ENCODE assay signal across 11 cellular contexts in the genomic region with DNA sequence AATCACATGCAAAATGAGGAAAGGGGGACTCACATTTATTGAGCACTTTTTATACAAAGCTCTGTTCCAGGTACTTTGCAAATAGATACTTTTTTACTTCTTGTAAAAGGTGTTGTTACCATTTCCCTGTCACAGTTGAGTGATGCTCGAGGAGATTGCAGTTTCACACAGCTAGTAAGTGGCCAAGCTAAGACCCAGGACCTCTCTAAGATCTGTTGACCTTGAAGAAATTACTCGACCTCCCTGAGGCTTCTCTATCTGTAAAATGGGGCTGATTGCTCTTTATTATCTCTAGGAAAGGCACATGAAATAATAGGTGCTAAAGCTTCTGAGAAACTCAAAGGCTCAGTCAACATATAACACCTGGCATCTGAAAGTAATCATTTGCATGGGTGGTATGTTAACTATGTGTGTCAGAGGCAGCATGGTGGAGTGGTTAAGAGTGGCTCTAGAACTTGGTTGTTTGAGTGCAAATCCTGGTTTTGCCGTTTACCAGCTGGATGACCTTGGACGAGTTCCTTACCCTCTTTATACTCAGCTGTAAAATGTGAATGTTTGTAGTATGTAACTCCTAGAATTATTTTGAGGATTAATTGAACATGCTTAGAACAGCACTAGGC. TPM values are rescaled to one million over a fixed set of nuclear protein-coding genes. Genes with fewer than 3 reads are reported as not detected.
DNase-seq lines count a peak whose midpoint lies in the region; ATAC-seq and TF ChIP-seq lines count a peak whose summit lies in the region.
"Had no signal": no experiment of that assay in that cellular context is flagged by ENCODE, and none has a peak within 500 bp of the region (broad histone marks: within the 10 kb centered on the region; RNA-seq: fewer than 3 reads in every experiment).

No MANE protein-coding gene starts in this region.

- no peaks in the 10 kb centered on the region for H3K9me2 ChIP-seq in OCI-LY1 (ENCODE audit: low read depth, low read length)

- peaks cover 19% of the 10 kb centered on the region for H3K4me1 ChIP-seq in OCI-LY1 (ENCODE audit: insufficient read depth, low read length, severe bottlenecking)
- H3K4me1 ChIP-seq: stomach had no signal

- no peaks in the 10 kb centered on the region for H3K4me1 Mint-ChIP-seq in CD4-positive, alpha-beta T cell (ENCODE audit: low read depth)

- no peak overlapping the region for H3K9ac ChIP-seq in OCI-LY1 (ENCODE audit: low read length)

- no peaks in the 10 kb centered on the region for H3K36me3 Mint-ChIP-seq in CD4-positive, alpha-beta T cell (ENCODE audit: low read depth)

- intact Hi-C loops in CD4-positive, alpha-beta T cell (cut with DNase I, micrococcal nuclease): no loop called here

- POLR2A ChIA-PET in CD4-positive, alpha-beta T cell (lab: Charles Lee): no interaction called here

- no peak for TF ChIP-seq CTCF in OCI-LY1 (IDR thresholded peaks at IDR 0.05; ENCODE audit: low read length)
- no peak for TF ChIP-seq CTCF in CD4-positive, alpha-beta T cell (IDR thresholded peaks at IDR 0.05)

- DNase-seq in DMS53 (lab: John Stamatoyannopoulos, UW) (peak; percentile 60), NCI-H1048 (lab: John Stamatoyannopoulos, UW) (no peak), EL (no peak)
- DNase-seq in CD4-positive, alpha-beta T cell: no peak
- DNase-seq in central memory CD4-positive, alpha-beta T cell: no peak
- DNase-seq: activated T-cell treated with anti-CD3 and anti-CD28 coated beads, Interleukin-2, amount 50 U/mL, for 72 hours; stomach had no signal

- H3K27me3 ChIP-seq in OCI-LY1 (ENCODE audit: insufficient read depth, low read length): no peaks in the 10 kb centered on the region
- H3K27me3 ChIP-seq in CD4-positive, alpha-beta T cell (ENCODE audit: control insufficient read depth, insufficient read depth, low read length): no peaks in the 10 kb centered on the region
- H3K27me3 ChIP-seq: stomach had no signal

- H3K79me2 ChIP-seq in OCI-LY1 (ENCODE audit: insufficient read depth, low read length): no peaks in the 10 kb centered on the region

- H3K9me3 ChIP-seq in OCI-LY1 (ENCODE audit: low read length): no peaks in the 10 kb centered on the region
- H3K9me3 ChIP-seq in CD4-positive, alpha-beta T cell (ENCODE audit: control insufficient read depth, low read length): no peaks in the 10 kb centered on the region
- H3K9me3 ChIP-seq: stomach had no signal

- no peak overlapping the region for H2AFZ ChIP-seq in OCI-LY1 (ENCODE audit: low read length)

- H3K9me3 Mint-ChIP-seq in CD4-positive, alpha-beta T cell: no peaks in the 10 kb centered on the region
- H3K9me3 Mint-ChIP-seq: activated T-cell treated with anti-CD3 and anti-CD28 coated beads, Interleukin-2, amount 50 U/mL, for 72 hours had no signal

- ATAC-seq in GM19324 (IDR thresholded peaks at IDR 0.05; ENCODE audit: low FRiP score, unreplicated experiment) (peak; percentile 90), HG02798 (IDR thresholded peaks at IDR 0.05; ENCODE audit: poor library complexity, unreplicated experiment) (peak; percentile 84)
- no peak for ATAC-seq in CD4-positive, alpha-beta T cell (ENCODE audit: poor library complexity)
- ATAC-seq: activated T-cell treated with anti-CD3 and anti-CD28 coated beads, Interleukin-2, amount 50 U/mL, for 72 hours had no signal

- H3K27ac Mint-ChIP-seq in CD4-positive, alpha-beta T cell: no peak overlapping the region
- H3K27ac Mint-ChIP-seq: activated T-cell treated with anti-CD3 and anti-CD28 coated beads, Interleukin-2, amount 50 U/mL, for 72 hours had no signal

- H3K4me3 ChIP-seq in OCI-LY1 (ENCODE audit: low read depth, low read length, poor library complexity, severe bottlenecking): no peak overlapping the region
- H3K4me3 ChIP-seq: coronary artery, stomach had no signal

- H3K4me3 Mint-ChIP-seq in CD4-positive, alpha-beta T cell: no peak overlapping the region
- H3K4me3 Mint-ChIP-seq: activated T-cell treated with anti-CD3 and anti-CD28 coated beads, Interleukin-2, amount 50 U/mL, for 72 hours had no signal

- H3K27ac ChIP-seq in OCI-LY1 (ENCODE audit: low read depth, low read length, poor library complexity, severe bottlenecking): peak overlapping the region; percentile 2
- H3K27ac ChIP-seq in CD4-positive, alpha-beta T cell (ENCODE audit: low read depth, low read length): no peak overlapping the region
- H3K27ac ChIP-seq: coronary artery, stomach had no signal

- H4K20me1 ChIP-seq in OCI-LY1 (ENCODE audit: insufficient read depth, low read length): no peaks in the 10 kb centered on the region

- no peaks in the 10 kb centered on the region for H3K27me3 Mint-ChIP-seq in CD4-positive, alpha-beta T cell

- H3K4me2 ChIP-seq in OCI-LY1 (ENCODE audit: low read length): peak overlapping the region; percentile 14; the same call in 1 of the 2 replicates

- CTCF ChIA-PET in CD4-positive, alpha-beta T cell (lab: Charles Lee): no interaction called here

- H3K36me3 ChIP-seq in OCI-LY1 (ENCODE audit: insufficient read depth, low read length): no peaks in the 10 kb centered on the region

- H3F3A ChIP-seq in OCI-LY1 (ENCODE audit: insufficient read depth, low read length): no peaks in the 10 kb centered on the region

RNA-seq across cellular contexts. Expression of a gene that starts 41.5 kb away (rescaled TPM):
- total RNA-seq in CD4-positive, alpha-beta T cell: 1 to 10 TPM in 1 of 2 experiments, under 1 TPM in 1; 0.41 to 1.1 TPM
